ENCODE assay signal across 18 cellular contexts in the genomic region with DNA sequence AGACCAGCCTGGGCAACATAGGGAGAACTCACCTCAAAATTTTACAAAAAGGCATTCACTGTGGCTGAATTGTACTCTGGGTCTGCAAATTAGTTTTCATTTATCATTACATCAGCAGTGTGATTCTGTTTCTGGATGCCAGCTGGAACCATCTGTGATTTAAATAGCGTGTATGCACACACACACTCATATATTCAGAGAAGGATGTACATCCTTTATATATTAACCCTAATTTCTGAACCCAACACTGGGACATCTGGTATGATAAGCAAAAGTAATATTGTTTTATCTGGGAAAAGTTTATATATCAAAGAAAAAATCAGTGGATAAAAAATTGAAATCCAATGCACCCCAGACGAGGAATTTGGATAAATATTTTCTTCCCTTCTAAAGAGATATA. TPM values are rescaled to one million over a fixed set of nuclear protein-coding genes. Genes with fewer than 3 reads are reported as not detected.
A peak's percentile ranks its signal among the peaks of the same experiment; 100 is the strongest.
DNase-seq lines count a peak whose midpoint lies in the region; ATAC-seq and TF ChIP-seq lines count a peak whose summit lies in the region.
"Had no signal": no experiment of that assay in that cellular context is flagged by ENCODE, and none has a peak within 500 bp of the region (broad histone marks: within the 10 kb centered on the region; RNA-seq: fewer than 3 reads in every experiment).

No MANE protein-coding gene starts in this region.

- peak overlapping the region; percentile 41 for H3K14ac ChIP-seq in trophoblast cell (ENCODE audit: low read length)

- H4K20me1 ChIP-seq in PC-9 (ENCODE audit: insufficient read depth), result no peaks in the 10 kb centered on the region

- no peaks in the 10 kb centered on the region for H3K9me2 ChIP-seq in PC-9 (ENCODE audit: insufficient read depth)

- H4K8ac ChIP-seq in trophoblast cell (ENCODE audit: low read depth, low read length), result peak overlapping the region; percentile 26

- peaks cover 70% of the 10 kb centered on the region for H3K79me1 ChIP-seq in trophoblast cell (ENCODE audit: low read length)

- H2AK5ac ChIP-seq in trophoblast cell (ENCODE audit: low read length), result no peak overlapping the region

- no peak for ATAC-seq in HG03439 (IDR thresholded peaks at IDR 0.05; ENCODE audit: unreplicated experiment)

- no peak overlapping the region for H2BK12ac ChIP-seq in trophoblast cell (ENCODE audit: low read length)

- H3F3A ChIP-seq in PC-9 (ENCODE audit: insufficient read depth, low read depth), result peaks cover 17% of the 10 kb centered on the region; the same call in 1 of the 2 replicates

- peak overlapping the region; percentile 84 for H4K91ac ChIP-seq in trophoblast cell (ENCODE audit: low read depth, low read length)

- H3K4me3 ChIP-seq in BE2C (ENCODE audit: low read depth, low read length) (peak overlapping the region; percentile 28), PC-9 (no peak overlapping the region), fibroblast of villous mesenchyme (ENCODE audit: low read depth, low read length) (no peak overlapping the region), trophoblast cell (ENCODE audit: low read depth, low read length) (no peak overlapping the region)
- H3K4me3 ChIP-seq: K562, SJCRH30 had no signal

- DNase-seq in BE2C (no peak), PC-9 (no peak), fibroblast of villous mesenchyme (ENCODE audit: low read depth) (peak; percentile 42), trophoblast cell (no peak), progenitor cell of endocrine pancreas (ENCODE audit: low spot score, unreplicated experiment) (no peak), T-helper 9 cell (no peak), NCI-H69 (lab: John Stamatoyannopoulos, UW) (no peak)
- DNase-seq: HCEC 1CT, NCI-H1436, NCI-H2029, NCI-H2171, NCI-H446, SJCRH30 had no signal

- WGBS in trophoblast cell (ENCODE audit: extremely low coverage, insufficient coverage, insufficient read length), result no CpG with 5 or more reads among the region's 2 CpGs

- no peak overlapping the region for H3K4me3 Mint-ChIP-seq in progenitor cell of endocrine pancreas (ENCODE audit: low read depth)
- H3K4me3 Mint-ChIP-seq: CD14-positive monocyte had no signal

- no peak overlapping the region for H3K18ac ChIP-seq in trophoblast cell (ENCODE audit: low read length)

- no peak overlapping the region for H3K9ac ChIP-seq in trophoblast cell (ENCODE audit: low read length)

- H2BK120ac ChIP-seq in trophoblast cell (ENCODE audit: insufficient read depth, low read length, poor library complexity), result peak overlapping the region; percentile 85

- H3K27ac ChIP-seq in PC-9, result no peak overlapping the region
- peak overlapping the region; percentile 100 for H3K27ac ChIP-seq in trophoblast cell (ENCODE audit: low read depth, low read length)
- H3K27ac ChIP-seq: RWPE1, SJCRH30 had no signal

- CTCF ChIA-PET in PC-9 (lab: Charles Lee), result interaction anchor here (0.6 kb wide), 3 partner anchors 45 to 55 kb away, joined by 3 read pairs; no protein-coding TSS in a partner anchor

- H3K27me3 Mint-ChIP-seq in progenitor cell of endocrine pancreas, result peaks cover 9% of the 10 kb centered on the region

- no peak overlapping the region for H3K27ac Mint-ChIP-seq in progenitor cell of endocrine pancreas

- H3K36me3 Mint-ChIP-seq in progenitor cell of endocrine pancreas (ENCODE audit: insufficient read depth), result no peaks in the 10 kb centered on the region
- H3K36me3 Mint-ChIP-seq: CD14-positive monocyte had no signal

- no peak overlapping the region for H4K12ac ChIP-seq in trophoblast cell (ENCODE audit: low read depth, low read length)

- peak overlapping the region; percentile 90 for H2BK5ac ChIP-seq in trophoblast cell (ENCODE audit: low read depth, low read length, poor library complexity)

- H3K27me3 ChIP-seq in BE2C (no peaks in the 10 kb centered on the region), PC-9 (ENCODE audit: insufficient read depth, low read depth) (no peaks in the 10 kb centered on the region), trophoblast cell (ENCODE audit: insufficient read depth, low read length) (no peaks in the 10 kb centered on the region)
- H3K27me3 ChIP-seq: SJCRH30 had no signal

- H3K4ac ChIP-seq in trophoblast cell (ENCODE audit: low read depth, low read length), result no peak overlapping the region

- no peaks in the 10 kb centered on the region for H3K79me2 ChIP-seq in PC-9 (ENCODE audit: low read depth)
- H3K79me2 ChIP-seq in trophoblast cell (ENCODE audit: control insufficient read depth, insufficient read depth, low read length, poor library complexity), result peaks cover 22% of the 10 kb centered on the region

- no TSS peak for BruUV-seq in PC-9 (replicated peaks; lab: Mats Ljungman, UMichigan)

- H3K9me3 Mint-ChIP-seq in progenitor cell of endocrine pancreas (ENCODE audit: low read depth), result no peaks in the 10 kb centered on the region

- no peaks in the 10 kb centered on the region for H3K36me3 ChIP-seq in BE2C
- no peaks in the 10 kb centered on the region for H3K36me3 ChIP-seq in PC-9 (ENCODE audit: low read depth)
- no peaks in the 10 kb centered on the region for H3K36me3 ChIP-seq in trophoblast cell (ENCODE audit: control insufficient read depth in 1 of 2, insufficient read depth in 2 of 2, low read length in 2 of 2)
- H3K36me3 ChIP-seq: SJCRH30 had no signal

- TF ChIP-seq CTCF in BE2C (IDR thresholded peaks at IDR 0.05; ENCODE audit: low read depth, low read length) (no peak), PC-9 (conservative IDR thresholded peaks at IDR 0.05) (no peak), fibroblast of villous mesenchyme (IDR thresholded peaks at IDR 0.05; ENCODE audit: insufficient read depth, low read depth, low read length) (no peak), progenitor cell of endocrine pancreas (IDR thresholded peaks at IDR 0.05; ENCODE audit: unreplicated experiment) (no peak)

- H3K9me3 ChIP-seq in BE2C (no peaks in the 10 kb centered on the region), PC-9 (ENCODE audit: insufficient read depth, low read depth) (no peaks in the 10 kb centered on the region), trophoblast cell (ENCODE audit: insufficient read depth, low read depth, low read length) (no peaks in the 10 kb centered on the region)

- H3K4me1 ChIP-seq in BE2C, result peaks cover 19% of the 10 kb centered on the region
- H3K4me1 ChIP-seq in PC-9 (replicated peaks; ENCODE audit: insufficient read depth), result peaks cover 48% of the 10 kb centered on the region
- H3K4me1 ChIP-seq in trophoblast cell (ENCODE audit: control insufficient read depth in 1 of 2, insufficient read depth in 2 of 2, low read length in 2 of 2), result peaks cover 12 to 27% of the 10 kb centered on the region in 2 experiments
- H3K4me1 ChIP-seq: SJCRH30 had no signal

- intact Hi-C loops in PC-9 (cut with micrococcal nuclease; ENCODE audit: unreplicated experiment), result loop anchor here (5.0 kb wide), 1 partner anchor 93 kb away; no protein-coding TSS in a partner anchor

- H3K4me1 Mint-ChIP-seq in progenitor cell of endocrine pancreas (ENCODE audit: low read depth), result peaks cover 31% of the 10 kb centered on the region

- POLR2A ChIA-PET in PC-9 (lab: Charles Lee; ENCODE audit: unreplicated experiment), result interaction anchor here (0.5 to 0.7 kb wide), 3 partner anchors 92 to 745 kb away, joined by 3 to 4 read pairs (median 3); no protein-coding TSS in a partner anchor

- H2AFZ ChIP-seq in PC-9, result no peak overlapping the region
- H2AFZ ChIP-seq in trophoblast cell (ENCODE audit: insufficient read depth, low read length, poor library complexity), result no peak overlapping the region

- H3K4me2 ChIP-seq in PC-9 (peak overlapping the region; percentile 45), trophoblast cell (ENCODE audit: low read length) (no peak overlapping the region)

- H3K23ac ChIP-seq in trophoblast cell (ENCODE audit: low read length), result no peak overlapping the region

RNA-seq across cellular contexts. Expression of a gene that starts 33.8 kb away (rescaled TPM):
- not detected for polyA plus RNA-seq in BE2C (2012; ENCODE audit: insufficient read depth, insufficient read length, low read depth)
- total RNA-seq in PC-9 (2021) (not detected in 2 replicates), fibroblast of villous mesenchyme (not detected in 2 replicates), progenitor cell of endocrine pancreas (not detected in 2 replicates)
- polyA plus RNA-seq in trophoblast cell (2013), result 0.05 and 0.07 TPM in 2 replicates
- total RNA-seq: K562, OCI-LY7, SJCRH30 had no signal
- polyA plus RNA-seq: CD14-positive monocyte, K562 had no signal
